In genomic region chr6:129701721-129702455, GRCh38 we compare ENCODE assay signal across 17 cellular contexts. TPM values are rescaled to one million over a fixed set of nuclear protein-coding genes. Genes with fewer than 3 reads are reported as not detected.
DNase-seq lines count a peak whose midpoint lies in the region; ATAC-seq and TF ChIP-seq lines count a peak whose summit lies in the region.
"Had no signal": no experiment of that assay in that cellular context is flagged by ENCODE, and none has a peak within 500 bp of the region (broad histone marks: within the 10 kb centered on the region; RNA-seq: fewer than 3 reads in every experiment).

No MANE protein-coding gene starts in this region.

- H3K4me1 ChIP-seq in right atrium auricular region = no peaks in the 10 kb centered on the region
- H3K4me1 ChIP-seq: vagina had no signal

- H3K36me3 ChIP-seq in right atrium auricular region = no peaks in the 10 kb centered on the region
- H3K36me3 ChIP-seq: cardiac muscle cell, vagina had no signal

- H3K36me3 Mint-ChIP-seq in activated naive CD8-positive, alpha-beta T cell treated with anti-CD3 and anti-CD28 coated beads, Interleukin-2, amount 50 U/mL, for 24 hours (ENCODE audit: low read depth) = peaks cover 1% of the 10 kb centered on the region
- H3K36me3 Mint-ChIP-seq: activated CD4-positive, alpha-beta memory T cell treated with anti-CD3 and anti-CD28 coated beads for 36 hours had no signal

- H3K4me3 Mint-ChIP-seq in activated naive CD8-positive, alpha-beta T cell treated with anti-CD3 and anti-CD28 coated beads, Interleukin-2, amount 50 U/mL, for 24 hours = no peak overlapping the region
- H3K4me3 Mint-ChIP-seq: activated CD4-positive, alpha-beta memory T cell treated with anti-CD3 and anti-CD28 coated beads for 36 hours; B cell had no signal

- H3K27me3 ChIP-seq in right atrium auricular region = no peaks in the 10 kb centered on the region
- H3K27me3 ChIP-seq: cardiac muscle cell, vagina had no signal

- no peaks in the 10 kb centered on the region for H3K9me3 ChIP-seq in right atrium auricular region
- H3K9me3 ChIP-seq: vagina had no signal

- TF ChIP-seq CTCF in choroid plexus epithelial cell (conservative IDR thresholded peaks at IDR 0.05; ENCODE audit: low read depth, low read length) (no peak), right atrium auricular region (IDR thresholded peaks at IDR 0.05) (no peak)

- DNase-seq in AG20443 (ENCODE audit: low spot score) (peak; percentile 67), M059J (ENCODE audit: low read depth) (peak; percentile 78), choroid plexus epithelial cell (ENCODE audit: low read depth) (peak; percentile 50), lung microvascular endothelial cell (ENCODE audit: low read depth in 2 of 2) (peak; percentile 39 to 67), right atrium auricular region (ENCODE audit: low spot score) (no peak), HK-2 (ENCODE audit: unreplicated experiment) (no peak)
- no peak for DNase-seq in activated naive CD8-positive, alpha-beta T cell treated with anti-CD3 and anti-CD28 coated beads, Interleukin-2, amount 50 U/mL, for 24 hours
- DNase-seq: activated CD4-positive, alpha-beta memory T cell treated with anti-CD3 and anti-CD28 coated beads for 36 hours; activated effector memory CD4-positive, alpha-beta T cell treated with Interleukin-2 at 50 U/mL for 16 hours; NCI-H2029; NCI-H774; SHP77; T1000 had no signal

- H3K4me3 ChIP-seq in choroid plexus epithelial cell (ENCODE audit: low read depth, low read length) (no peak overlapping the region), right atrium auricular region (no peak overlapping the region)
- H3K4me3 ChIP-seq: cardiac muscle cell, vagina had no signal

- H3K4me1 Mint-ChIP-seq in activated naive CD8-positive, alpha-beta T cell treated with anti-CD3 and anti-CD28 coated beads, Interleukin-2, amount 50 U/mL, for 24 hours = peaks cover 6% of the 10 kb centered on the region

- ATAC-seq in GM19395 (IDR thresholded peaks at IDR 0.05; ENCODE audit: unreplicated experiment) = no peak
- no peak for ATAC-seq in activated naive CD8-positive, alpha-beta T cell treated with anti-CD3 and anti-CD28 coated beads, Interleukin-2, amount 50 U/mL, for 24 hours

- no peak overlapping the region for H3K27ac ChIP-seq in right atrium auricular region
- H3K27ac ChIP-seq: cardiac muscle cell, vagina had no signal

- no peak overlapping the region for H3K27ac Mint-ChIP-seq in activated naive CD8-positive, alpha-beta T cell treated with anti-CD3 and anti-CD28 coated beads, Interleukin-2, amount 50 U/mL, for 24 hours
- H3K27ac Mint-ChIP-seq: activated CD4-positive, alpha-beta memory T cell treated with anti-CD3 and anti-CD28 coated beads for 36 hours; B cell had no signal

- H3K9me3 Mint-ChIP-seq in activated naive CD8-positive, alpha-beta T cell treated with anti-CD3 and anti-CD28 coated beads, Interleukin-2, amount 50 U/mL, for 24 hours = no peaks in the 10 kb centered on the region
- H3K9me3 Mint-ChIP-seq: activated CD4-positive, alpha-beta memory T cell treated with anti-CD3 and anti-CD28 coated beads for 36 hours had no signal

- no peaks in the 10 kb centered on the region for H3K27me3 Mint-ChIP-seq in activated naive CD8-positive, alpha-beta T cell treated with anti-CD3 and anti-CD28 coated beads, Interleukin-2, amount 50 U/mL, for 24 hours
- H3K27me3 Mint-ChIP-seq: activated CD4-positive, alpha-beta memory T cell treated with anti-CD3 and anti-CD28 coated beads for 36 hours; B cell had no signal

RNA-seq across cellular contexts. Expression of gene ARHGAP18, which starts 8.1 kb away (rescaled TPM):
- 28.3 and 31.2 TPM in 2 replicates for total RNA-seq in M059J (2014; rRNA removed; shearing (Covaris generic))
- total RNA-seq in lung microvascular endothelial cell (27.6 and 54.7 TPM in 2 replicates), right atrium auricular region (10 to 100 TPM in 1 of 2 donors, 1 to 10 TPM in 1; 7.1 to 11.2 TPM)

Comparison
In these comparisons a context has a peak if more than half of its experiments do, and no peak if none do; other contexts are left out.
1. DNase-seq: peak in AG20443 (single experiment), M059J (single experiment), choroid plexus epithelial cell (single experiment) and lung microvascular endothelial cell (2 of 2); none in right atrium auricular region (single experiment), HK-2 (single experiment) and activated naive CD8-positive, alpha-beta T cell treated with anti-CD3 and anti-CD28 coated beads, Interleukin-2, amount 50 U/mL, for 24 hours (single experiment).